19 cellular contexts compared by ENCODE assay signal in genomic region chr5:107651326-107651725, GRCh38. TPM values are rescaled to one million over a fixed set of nuclear protein-coding genes. Genes with fewer than 3 reads are reported as not detected.
"Had no signal": no experiment of that assay in that cellular context is flagged by ENCODE, and none has a peak within 500 bp of the region (broad histone marks: within the 10 kb centered on the region; RNA-seq: fewer than 3 reads in every experiment).

No MANE protein-coding gene starts in this region.

- H3K27ac ChIP-seq: coronary artery, neutrophil, right atrium auricular region, sigmoid colon, skin epidermis, stomach, thoracic aorta, transverse colon had no signal

- H3K4me3 ChIP-seq: coronary artery, right atrium auricular region, sigmoid colon, skin epidermis, stomach, thoracic aorta, transverse colon had no signal

- H3K9me3 ChIP-seq: neutrophil, right atrium auricular region, sigmoid colon, stomach, thoracic aorta, transverse colon had no signal

- ATAC-seq: esophagus mucosa; naive thymus-derived CD4-positive, alpha-beta T cell had no signal

- FAIRE-seq: endometrium, frontal cortex, islet of Langerhans had no signal

- H3K36me3 ChIP-seq: neutrophil, right atrium auricular region, sigmoid colon, stomach, thoracic aorta, transverse colon had no signal

- DNase-seq: effector CD8-positive, alpha-beta T cell; kidney glomerular epithelial cell; naive thymus-derived CD4-positive, alpha-beta T cell; nephron progenitor cell; posterior cingulate gyrus; sigmoid colon; stimulated activated naive CD4-positive, alpha-beta T cell; stomach; substantia nigra; transverse colon had no signal

- H3K4me1 ChIP-seq: sigmoid colon, transverse colon had no signal

- H3K27me3 ChIP-seq: right atrium auricular region, sigmoid colon, stomach, transverse colon had no signal

RNA-seq across cellular contexts. Expression of gene EFNA5, which starts 19.4 kb away (rescaled TPM):
- polyA plus RNA-seq: naive thymus-derived CD4-positive, alpha-beta T cell had no signal
